Comparison of ENCODE assay signal across 1 cellular context in genomic region chr16:21160276-21160675, GRCh38.
TF ChIP-seq lines count a peak whose summit lies in the region.

No MANE protein-coding gene starts in this region.

TF ChIP-seq in SK-N-SH, 30 proteins besides CTCF, POLR2A, EP300 and RAD21 (continued from another document):
- TF ChIP-seq RXRA (IDR thresholded peaks at IDR 0.05; ENCODE audit: borderline replicate concordance, low read depth) = no peak
- TF ChIP-seq TCF12 (IDR thresholded peaks at IDR 0.05) = no peak
- no peak for TF ChIP-seq YY1 (IDR thresholded peaks at IDR 0.05; ENCODE audit: low read depth)
- TF ChIP-seq RCOR1 (IDR thresholded peaks at IDR 0.05; ENCODE audit: low read length) = no peak
- TF ChIP-seq, protein P1, sequence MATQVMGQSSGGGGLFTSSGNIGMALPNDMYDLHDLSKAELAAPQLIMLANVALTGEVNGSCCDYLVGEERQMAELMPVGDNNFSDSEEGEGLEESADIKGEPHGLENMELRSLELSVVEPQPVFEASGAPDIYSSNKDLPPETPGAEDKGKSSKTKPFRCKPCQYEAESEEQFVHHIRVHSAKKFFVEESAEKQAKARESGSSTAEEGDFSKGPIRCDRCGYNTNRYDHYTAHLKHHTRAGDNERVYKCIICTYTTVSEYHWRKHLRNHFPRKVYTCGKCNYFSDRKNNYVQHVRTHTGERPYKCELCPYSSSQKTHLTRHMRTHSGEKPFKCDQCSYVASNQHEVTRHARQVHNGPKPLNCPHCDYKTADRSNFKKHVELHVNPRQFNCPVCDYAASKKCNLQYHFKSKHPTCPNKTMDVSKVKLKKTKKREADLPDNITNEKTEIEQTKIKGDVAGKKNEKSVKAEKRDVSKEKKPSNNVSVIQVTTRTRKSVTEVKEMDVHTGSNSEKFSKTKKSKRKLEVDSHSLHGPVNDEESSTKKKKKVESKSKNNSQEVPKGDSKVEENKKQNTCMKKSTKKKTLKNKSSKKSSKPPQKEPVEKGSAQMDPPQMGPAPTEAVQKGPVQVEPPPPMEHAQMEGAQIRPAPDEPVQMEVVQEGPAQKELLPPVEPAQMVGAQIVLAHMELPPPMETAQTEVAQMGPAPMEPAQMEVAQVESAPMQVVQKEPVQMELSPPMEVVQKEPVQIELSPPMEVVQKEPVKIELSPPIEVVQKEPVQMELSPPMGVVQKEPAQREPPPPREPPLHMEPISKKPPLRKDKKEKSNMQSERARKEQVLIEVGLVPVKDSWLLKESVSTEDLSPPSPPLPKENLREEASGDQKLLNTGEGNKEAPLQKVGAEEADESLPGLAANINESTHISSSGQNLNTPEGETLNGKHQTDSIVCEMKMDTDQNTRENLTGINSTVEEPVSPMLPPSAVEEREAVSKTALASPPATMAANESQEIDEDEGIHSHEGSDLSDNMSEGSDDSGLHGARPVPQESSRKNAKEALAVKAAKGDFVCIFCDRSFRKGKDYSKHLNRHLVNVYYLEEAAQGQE (IDR thresholded peaks at IDR 0.05; ENCODE audit: low read depth, low read length) = no peak
- no peak for TF ChIP-seq MXI1 (IDR thresholded peaks at IDR 0.05; ENCODE audit: low read depth, low read length)
- no peak for TF ChIP-seq GABPA (IDR thresholded peaks at IDR 0.05; ENCODE audit: low read depth)
- TF ChIP-seq POLR2AphosphoS5 (IDR thresholded peaks at IDR 0.05; ENCODE audit: low read depth, low read length) = no peak
